8 cellular contexts compared by ENCODE assay signal in the genomic region with DNA sequence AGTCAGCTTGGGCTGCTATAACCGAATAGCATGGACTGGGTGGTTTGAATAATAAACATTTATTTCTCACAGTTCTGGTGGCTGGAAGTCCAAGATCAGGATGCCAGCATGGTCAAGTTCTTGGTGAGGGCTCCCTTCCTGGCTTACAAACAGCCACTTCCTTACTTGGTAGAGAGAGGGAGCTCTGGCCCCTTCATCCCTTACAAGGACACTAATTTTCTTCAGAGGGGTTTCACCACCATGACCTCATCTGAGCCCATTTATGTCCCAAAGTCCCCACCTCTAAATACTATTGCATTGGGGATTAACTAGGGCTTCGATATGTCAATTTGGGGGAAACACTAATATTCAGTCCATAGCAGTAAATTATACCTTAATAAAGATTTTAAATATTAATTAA.
DNase-seq lines count a peak whose midpoint lies in the region; ATAC-seq, FAIRE-seq and TF ChIP-seq lines count a peak whose summit lies in the region.

No MANE protein-coding gene starts in this region.

- no peaks in the 10 kb centered on the region for H3K27me3 Mint-ChIP-seq in activated T-helper 2 cell treated with anti-CD3 and anti-CD28 coated beads, Interferon-gamma antibody, Interleukin-2, Interleukin-4, amounts not matched to agents 10 μg/mL and 5 μg/mL and 100 μg/mL, durations not matched to agents 14 hours and 24 hours and 36 hours (ENCODE audit: low read depth)

- no peaks in the 10 kb centered on the region for H3K27me3 ChIP-seq in keratinocyte (ENCODE audit: control insufficient read depth, extremely low read depth, insufficient read depth, low read length)
- H3K27me3 ChIP-seq in thyroid gland: no peaks in the 10 kb centered on the region

- dilution Hi-C loops in keratinocyte (cut with MboI; ENCODE audit: extremely low pct_ligation_motif_present, low sequenced_read_pairs): no loop called here

- H3K4me3 Mint-ChIP-seq in activated T-helper 2 cell treated with anti-CD3 and anti-CD28 coated beads, Interferon-gamma antibody, Interleukin-2, Interleukin-4, amounts not matched to agents 10 μg/mL and 5 μg/mL and 100 μg/mL, durations not matched to agents 14 hours and 24 hours and 36 hours (ENCODE audit: low read depth): no peak overlapping the region

- peaks cover 22% of the 10 kb centered on the region for H3K4me1 Mint-ChIP-seq in activated T-helper 2 cell treated with anti-CD3 and anti-CD28 coated beads, Interferon-gamma antibody, Interleukin-2, Interleukin-4, amounts not matched to agents 10 μg/mL and 5 μg/mL and 100 μg/mL, durations not matched to agents 14 hours and 24 hours and 36 hours (ENCODE audit: low read depth)

- no peaks in the 10 kb centered on the region for H3K9me3 ChIP-seq in keratinocyte (ENCODE audit: control insufficient read depth, low read depth, low read length)
- H3K9me3 ChIP-seq in thyroid gland: no peaks in the 10 kb centered on the region

- intact Hi-C loops in thyroid gland (cut with DNase I): no loop called here
- intact Hi-C loops in activated T-helper 2 cell treated with anti-CD3 and anti-CD28 coated beads, Interferon-gamma antibody, Interleukin-2, Interleukin-4, amounts not matched to agents 10 μg/mL and 5 μg/mL and 100 μg/mL, durations not matched to agents 14 hours and 24 hours and 36 hours (cut with micrococcal nuclease): loop anchor here (2.0 kb wide), 1 partner anchor 34 kb away; no protein-coding TSS in a partner anchor

- H3K9me3 Mint-ChIP-seq in activated T-helper 2 cell treated with anti-CD3 and anti-CD28 coated beads, Interferon-gamma antibody, Interleukin-2, Interleukin-4, amounts not matched to agents 10 μg/mL and 5 μg/mL and 100 μg/mL, durations not matched to agents 14 hours and 24 hours and 36 hours: no peaks in the 10 kb centered on the region

- no peaks in the 10 kb centered on the region for H3K9me1 ChIP-seq in keratinocyte (ENCODE audit: control insufficient read depth, extremely low read depth, insufficient read depth, low read length)

- no peak overlapping the region for H3K27ac Mint-ChIP-seq in activated T-helper 2 cell treated with anti-CD3 and anti-CD28 coated beads, Interferon-gamma antibody, Interleukin-2, Interleukin-4, amounts not matched to agents 10 μg/mL and 5 μg/mL and 100 μg/mL, durations not matched to agents 14 hours and 24 hours and 36 hours

- 88 to 92% methylated on average over 2 of the region's 2 CpGs for WGBS in thyroid gland, 2 donors

- DNase-seq in GM18507 (ENCODE audit: extremely low spot score, insufficient read length, low read depth) (no peak), NCI-H69 (lab: John Stamatoyannopoulos, UW) (peak; percentile 61), keratinocyte (ENCODE audit: low read depth, low spot score) (no peak), thyroid gland (no peak), glomerular visceral epithelial cell (ENCODE audit: extremely low spot score) (no peak)
- no peak for DNase-seq in activated T-helper 2 cell treated with anti-CD3 and anti-CD28 coated beads, Interferon-gamma antibody, Interleukin-2, Interleukin-4, amounts not matched to agents 10 μg/mL and 5 μg/mL and 100 μg/mL, durations not matched to agents 14 hours and 24 hours and 36 hours (ENCODE audit: low spot score)
- no peak for DNase-seq in activated CD4-positive, CD25-positive, alpha-beta regulatory T cell treated with anti-CD3 and anti-CD28 coated beads, Interleukin-2, amount 50 U/mL, for 72 hours

- TF ChIP-seq CTCF in keratinocyte (optimal IDR thresholded peaks at IDR 0.05 in 1 of 3, IDR thresholded peaks at IDR 0.05 in 1 of 3, conservative IDR thresholded peaks at IDR 0.05 in 1 of 3; ENCODE audit: extremely low read depth in 1 of 3, insufficient read depth in 2 of 3, low read length in 3 of 3): peak in 2 of 3 experiments; percentile 43 to 50
- no peak for TF ChIP-seq CTCF in thyroid gland (IDR thresholded peaks at IDR 0.05)

- no peaks in the 10 kb centered on the region for H3K79me2 ChIP-seq in keratinocyte (ENCODE audit: control insufficient read depth, insufficient read depth, low read length)

- no peak for TF ChIP-seq POLR2A in thyroid gland (IDR thresholded peaks at IDR 0.05)

- H2AFZ ChIP-seq in keratinocyte (ENCODE audit: control insufficient read depth, low read length): no peak overlapping the region

- peak; percentile 74 for ATAC-seq in GM21786 (IDR thresholded peaks at IDR 0.05; ENCODE audit: unreplicated experiment)

- no peak overlapping the region for H3K9ac ChIP-seq in keratinocyte (ENCODE audit: control insufficient read depth, extremely low read depth, insufficient read depth, low read length)

- peak; percentile 71 for FAIRE-seq in GM18507 (lab: Jason Lieb, UNC)
- FAIRE-seq in keratinocyte (lab: Jason Lieb, UNC): no peak

- H3K36me3 Mint-ChIP-seq in activated T-helper 2 cell treated with anti-CD3 and anti-CD28 coated beads, Interferon-gamma antibody, Interleukin-2, Interleukin-4, amounts not matched to agents 10 μg/mL and 5 μg/mL and 100 μg/mL, durations not matched to agents 14 hours and 24 hours and 36 hours (ENCODE audit: low read depth): no peaks in the 10 kb centered on the region

- H3K27ac ChIP-seq in keratinocyte (ENCODE audit: control insufficient read depth, insufficient read depth, low read length): no peak overlapping the region
- H3K27ac ChIP-seq in thyroid gland: no peak overlapping the region

- no peak overlapping the region for H3K4me3 ChIP-seq in keratinocyte (ENCODE audit: control insufficient read depth in 2 of 3, extremely low read depth in 1 of 3, insufficient read depth in 2 of 3, low read depth in 1 of 3, low read length in 3 of 3)
- H3K4me3 ChIP-seq in thyroid gland (replicated peaks in 1 of 3): no peak overlapping the region

- H4K20me1 ChIP-seq in keratinocyte (ENCODE audit: control insufficient read depth, extremely low read depth, insufficient read depth, low read length): no peaks in the 10 kb centered on the region

- H3K4me1 ChIP-seq in keratinocyte (ENCODE audit: control insufficient read depth, extremely low read depth, insufficient read depth, low read length): no peaks in the 10 kb centered on the region
- H3K4me1 ChIP-seq in thyroid gland: peaks cover 0 to 7% of the 10 kb centered on the region in 2 donors

- H3K4me2 ChIP-seq in keratinocyte (ENCODE audit: control insufficient read depth, extremely low read depth, insufficient read depth, low read depth, low read length): no peak overlapping the region

- H3K36me3 ChIP-seq in keratinocyte (ENCODE audit: control insufficient read depth in 2 of 2, extremely low read depth in 1 of 2, insufficient read depth in 2 of 2, low read length in 2 of 2) (no peaks in the 10 kb centered on the region), thyroid gland (no peaks in the 10 kb centered on the region)

Comparison
In these comparisons a context has a peak if more than half of its experiments do, and no peak if none do; other contexts are left out.
1. CTCF ChIP-seq: peak in keratinocyte (2 of 3); none in thyroid gland (0 of 6).